Comparison of ENCODE assay signal across 1 cellular context in genomic region chr17:59124665-59125064, GRCh38.
TF ChIP-seq lines count a peak whose summit lies in the region.

No MANE protein-coding gene starts in this region.

TF ChIP-seq in GM12878, 131 proteins besides CTCF, POLR2A, EP300 and RAD21 (continues in another document):
- TF ChIP-seq NFXL1 (IDR thresholded peaks at IDR 0.05; ENCODE audit: borderline replicate concordance) = no peak
- no peak for TF ChIP-seq ASH2L (IDR thresholded peaks at IDR 0.05; ENCODE audit: borderline replicate concordance, low read depth)
- TF ChIP-seq EED (IDR thresholded peaks at IDR 0.05; ENCODE audit: low read depth) = no peak
- peak; percentile 88 for TF ChIP-seq RUNX3 (IDR thresholded peaks at IDR 0.05; ENCODE audit: low read length)
- TF ChIP-seq POLR2AphosphoS2 (IDR thresholded peaks at IDR 0.05; ENCODE audit: low read depth, low read length) = no peak
- no peak for TF ChIP-seq RELA (IDR thresholded peaks at IDR 0.05; ENCODE audit: borderline replicate concordance, partially characterized antibody)
- no peak for TF ChIP-seq RCOR1 (conservative IDR thresholded peaks at IDR 0.05; ENCODE audit: low read depth, low read length)
- no peak for TF ChIP-seq GABPA (IDR thresholded peaks at IDR 0.05; ENCODE audit: low read depth)
- no peak for TF ChIP-seq KDM1A (IDR thresholded peaks at IDR 0.05; ENCODE audit: borderline replicate concordance)
- no peak for TF ChIP-seq NRF1 (conservative IDR thresholded peaks at IDR 0.05; ENCODE audit: low read depth, low read length)
- TF ChIP-seq SMAD5 (IDR thresholded peaks at IDR 0.05; ENCODE audit: low read depth) = no peak
- no peak for TF ChIP-seq CHD2 (IDR thresholded peaks at IDR 0.05; ENCODE audit: borderline replicate concordance, low read depth, low read length)
- no peak for TF ChIP-seq MEF2B (IDR thresholded peaks at IDR 0.05; ENCODE audit: partially characterized antibody, poor library complexity, severe bottlenecking)
- TF ChIP-seq NKRF (conservative IDR thresholded peaks at IDR 0.05) = no peak
- no peak for TF ChIP-seq SUZ12 (IDR thresholded peaks at IDR 0.05; ENCODE audit: unreplicated experiment)
- no peak for TF ChIP-seq MLLT1 (IDR thresholded peaks at IDR 0.05)
- TF ChIP-seq PAX5 (IDR thresholded peaks at IDR 0.05; ENCODE audit: borderline replicate concordance, low read depth, low read length) = peak; percentile 11; the same call in 1 of the 2 replicates
- no peak for TF ChIP-seq ZZZ3 (IDR thresholded peaks at IDR 0.05; ENCODE audit: control insufficient read depth, insufficient read length, low read depth)
- TF ChIP-seq BMI1 (IDR thresholded peaks at IDR 0.05; ENCODE audit: borderline replicate concordance) = no peak
- TF ChIP-seq, protein P1, sequence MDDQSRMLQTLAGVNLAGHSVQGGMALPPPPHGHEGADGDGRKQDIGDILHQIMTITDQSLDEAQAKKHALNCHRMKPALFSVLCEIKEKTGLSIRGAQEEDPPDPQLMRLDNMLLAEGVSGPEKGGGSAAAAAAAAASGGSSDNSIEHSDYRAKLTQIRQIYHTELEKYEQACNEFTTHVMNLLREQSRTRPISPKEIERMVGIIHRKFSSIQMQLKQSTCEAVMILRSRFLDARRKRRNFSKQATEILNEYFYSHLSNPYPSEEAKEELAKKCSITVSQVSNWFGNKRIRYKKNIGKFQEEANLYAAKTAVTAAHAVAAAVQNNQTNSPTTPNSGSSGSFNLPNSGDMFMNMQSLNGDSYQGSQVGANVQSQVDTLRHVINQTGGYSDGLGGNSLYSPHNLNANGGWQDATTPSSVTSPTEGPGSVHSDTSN (IDR thresholded peaks at IDR 0.05; ENCODE audit: insufficient replicate concordance, low read depth, low read length) = no peak
- TF ChIP-seq, protein P2, sequence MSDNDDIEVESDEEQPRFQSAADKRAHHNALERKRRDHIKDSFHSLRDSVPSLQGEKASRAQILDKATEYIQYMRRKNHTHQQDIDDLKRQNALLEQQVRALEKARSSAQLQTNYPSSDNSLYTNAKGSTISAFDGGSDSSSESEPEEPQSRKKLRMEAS (IDR thresholded peaks at IDR 0.05; ENCODE audit: low read depth, low read length) = no peak
- no peak for TF ChIP-seq NR2C1 (IDR thresholded peaks at IDR 0.05)
- TF ChIP-seq HSF1 (IDR thresholded peaks at IDR 0.05; ENCODE audit: low read depth, low read length) = no peak
- no peak for TF ChIP-seq SIX5 (IDR thresholded peaks at IDR 0.05; ENCODE audit: low read depth, low read length, severe bottlenecking)
- TF ChIP-seq BCL11A (IDR thresholded peaks at IDR 0.05; ENCODE audit: low read depth, low read length) = 0 out of 2 replicates have a peak, but pooled peaks have one; percentile 32
- TF ChIP-seq JUNB (IDR thresholded peaks at IDR 0.05) = peak; percentile 14; the same call in 1 of the 2 replicates
- peak; percentile 26 to 34; a peak in 2 of 4 replicates for TF ChIP-seq IKZF2 (IDR thresholded peaks at IDR 0.05)
- 0 out of 2 replicates have a peak, but pooled peaks have one; percentile 13 for TF ChIP-seq TCF12 (IDR thresholded peaks at IDR 0.05; ENCODE audit: low read depth, low read length)
- TF ChIP-seq WRNIP1 (IDR thresholded peaks at IDR 0.05; ENCODE audit: borderline replicate concordance, low read depth, low read length) = no peak
- peak; percentile 51; the same call in 1 of the 2 replicates for TF ChIP-seq IRF4 (IDR thresholded peaks at IDR 0.05; ENCODE audit: low read depth, low read length)
- no peak for TF ChIP-seq IKZF1 (conservative IDR thresholded peaks at IDR 0.05)
- no peak for TF ChIP-seq LARP7 (IDR thresholded peaks at IDR 0.05)
- no peak for TF ChIP-seq ZBTB11 (CRISPR knock-in tag; IDR thresholded peaks at IDR 0.05)
- no peak for TF ChIP-seq RBBP5 (conservative IDR thresholded peaks at IDR 0.05)
- no peak for TF ChIP-seq JUND (IDR thresholded peaks at IDR 0.05; ENCODE audit: low read depth, low read length)
- TF ChIP-seq, protein P3, sequence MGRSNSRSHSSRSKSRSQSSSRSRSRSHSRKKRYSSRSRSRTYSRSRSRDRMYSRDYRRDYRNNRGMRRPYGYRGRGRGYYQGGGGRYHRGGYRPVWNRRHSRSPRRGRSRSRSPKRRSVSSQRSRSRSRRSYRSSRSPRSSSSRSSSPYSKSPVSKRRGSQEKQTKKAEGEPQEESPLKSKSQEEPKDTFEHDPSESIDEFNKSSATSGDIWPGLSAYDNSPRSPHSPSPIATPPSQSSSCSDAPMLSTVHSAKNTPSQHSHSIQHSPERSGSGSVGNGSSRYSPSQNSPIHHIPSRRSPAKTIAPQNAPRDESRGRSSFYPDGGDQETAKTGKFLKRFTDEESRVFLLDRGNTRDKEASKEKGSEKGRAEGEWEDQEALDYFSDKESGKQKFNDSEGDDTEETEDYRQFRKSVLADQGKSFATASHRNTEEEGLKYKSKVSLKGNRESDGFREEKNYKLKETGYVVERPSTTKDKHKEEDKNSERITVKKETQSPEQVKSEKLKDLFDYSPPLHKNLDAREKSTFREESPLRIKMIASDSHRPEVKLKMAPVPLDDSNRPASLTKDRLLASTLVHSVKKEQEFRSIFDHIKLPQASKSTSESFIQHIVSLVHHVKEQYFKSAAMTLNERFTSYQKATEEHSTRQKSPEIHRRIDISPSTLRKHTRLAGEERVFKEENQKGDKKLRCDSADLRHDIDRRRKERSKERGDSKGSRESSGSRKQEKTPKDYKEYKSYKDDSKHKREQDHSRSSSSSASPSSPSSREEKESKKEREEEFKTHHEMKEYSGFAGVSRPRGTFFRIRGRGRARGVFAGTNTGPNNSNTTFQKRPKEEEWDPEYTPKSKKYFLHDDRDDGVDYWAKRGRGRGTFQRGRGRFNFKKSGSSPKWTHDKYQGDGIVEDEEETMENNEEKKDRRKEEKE (IDR thresholded peaks at IDR 0.05) = no peak
- no peak for TF ChIP-seq CUX1 (IDR thresholded peaks at IDR 0.05; ENCODE audit: insufficient replicate concordance, low read depth, low read length)
- TF ChIP-seq ATF2 (IDR thresholded peaks at IDR 0.05; ENCODE audit: low read length) = no peak
- TF ChIP-seq BRCA1 (IDR thresholded peaks at IDR 0.05; ENCODE audit: low read depth, low read length) = no peak
- TF ChIP-seq HDAC6 (IDR thresholded peaks at IDR 0.05; ENCODE audit: unreplicated experiment) = no peak
- peak; percentile 82 for TF ChIP-seq PKNOX1 (IDR thresholded peaks at IDR 0.05)
- peak; percentile 87 for TF ChIP-seq POU2F2 (IDR thresholded peaks at IDR 0.05; ENCODE audit: borderline replicate concordance, low read depth, low read length)
